In genomic region chrX:39957816-39958561, GRCh38 we compare ENCODE assay signal across 19 cellular contexts.
DNase-seq lines count a peak whose midpoint lies in the region; ATAC-seq and TF ChIP-seq lines count a peak whose summit lies in the region.
"Had no signal": no experiment of that assay in that cellular context is flagged by ENCODE, and none has a peak within 500 bp of the region (broad histone marks: within the 10 kb centered on the region; RNA-seq: fewer than 3 reads in every experiment).

No MANE protein-coding gene starts in this region.

- H3K36me3 Mint-ChIP-seq in activated naive CD4-positive, alpha-beta T cell treated with anti-CD3 and anti-CD28 coated beads, Interleukin-2, amount 50 U/mL, for 72 hours = no peaks in the 10 kb centered on the region
- H3K36me3 Mint-ChIP-seq: activated naive CD4-positive, alpha-beta T cell treated with anti-CD3 and anti-CD28 coated beads, Interleukin-2, amount 50 U/mL, for 24 hours had no signal

- no peak overlapping the region for H2BK20ac ChIP-seq in IMR-90 (ENCODE audit: low read depth, low read length)

- DNase-seq in AG08396 (ENCODE audit: low spot score) (peak; percentile 23), IMR-90 (peak; percentile 31), epithelial cell of prostate (ENCODE audit: low read depth, low spot score) (no peak), mesenchymal stem cell (peak; percentile 20), HCEC 1CT (no peak)
- DNase-seq in activated naive CD4-positive, alpha-beta T cell treated with anti-CD3 and anti-CD28 coated beads, Interleukin-2, amount 50 U/mL, for 72 hours (ENCODE audit: low spot score in 2 of 2) = no peak
- DNase-seq: cerebellar nuclear complex; GDM1; glutamatergic neuron; NCI-H1436 treated with DMSO at 0.1 percent for 48 hours; NCI-H226; NK-92 treated with Interleukin-12 subunit alpha and Interleukin-12 subunit beta, amount 100 ng/mL, for 24 hours; stimulated activated naive CD4-positive, alpha-beta T cell had no signal

- H3K9me3 Mint-ChIP-seq in activated naive CD4-positive, alpha-beta T cell treated with anti-CD3 and anti-CD28 coated beads, Interleukin-2, amount 50 U/mL, for 72 hours = no peaks in the 10 kb centered on the region
- H3K9me3 Mint-ChIP-seq: activated naive CD4-positive, alpha-beta T cell treated with anti-CD3 and anti-CD28 coated beads, Interleukin-2, amount 50 U/mL, for 24 hours; T-helper 1 cell treated with Interleukin-12 subunit alpha and Interleukin-12 subunit beta and Interleukin-4 antibody, amounts not matched to agents 30 μg/mL and 1 μg/mL, for 36 hours had no signal

- H4K20me1 ChIP-seq in IMR-90 (ENCODE audit: insufficient read depth, low read length) = 0 out of 2 replicates have a peak, but pooled peaks cover 8% of the 10 kb centered on the region

- H3K79me1 ChIP-seq in IMR-90 (ENCODE audit: low read depth in 1 of 2, low read length in 2 of 2) (no peaks in the 10 kb centered on the region), mesenchymal stem cell (replicated peaks; ENCODE audit: low read length, poor library complexity, severe bottlenecking) (no peaks in the 10 kb centered on the region)

- H3K27ac ChIP-seq in IMR-90 (ENCODE audit: insufficient read depth, low read length) (no peak overlapping the region), epithelial cell of prostate (peak overlapping the region; percentile 15), mesenchymal stem cell (ENCODE audit: low read length, poor library complexity, severe bottlenecking) (no peak overlapping the region)
- H3K27ac ChIP-seq: pancreas, vagina had no signal

- in situ Hi-C loops in IMR-90 (cut with MboI; ENCODE audit: low sequenced_read_pairs) = no loop called here

- H3K4ac ChIP-seq in IMR-90 (ENCODE audit: low read depth, low read length) = no peak overlapping the region
- H3K4ac ChIP-seq in mesenchymal stem cell (ENCODE audit: low read depth in 1 of 2, low read length in 2 of 2) = no peak overlapping the region

- H3K23ac ChIP-seq in IMR-90 (ENCODE audit: low read depth, low read length) = no peak overlapping the region
- no peak overlapping the region for H3K23ac ChIP-seq in mesenchymal stem cell (ENCODE audit: low read length in 2 of 2)

- intact Hi-C loops in IMR-90 (cut with micrococcal nuclease) = no loop called here

- H3K36me3 ChIP-seq in IMR-90 (ENCODE audit: control insufficient read depth, insufficient read depth, low read length) (no peaks in the 10 kb centered on the region), mesenchymal stem cell (ENCODE audit: control insufficient read depth in 1 of 2, insufficient read depth in 2 of 2, low read depth in 1 of 2, low read length in 2 of 2) (no peaks in the 10 kb centered on the region)
- H3K36me3 ChIP-seq: pancreas, vagina had no signal

- H3K18ac ChIP-seq in IMR-90 (ENCODE audit: low read depth, low read length) (no peak overlapping the region), mesenchymal stem cell (ENCODE audit: low read depth in 1 of 2, low read length in 2 of 2) (no peak overlapping the region)

- no peak overlapping the region for H2BK15ac ChIP-seq in IMR-90 (ENCODE audit: low read depth, low read length)
- no peak overlapping the region for H2BK15ac ChIP-seq in mesenchymal stem cell (ENCODE audit: low read depth, poor library complexity, severe bottlenecking)

- CTCF ChIA-PET in IMR-90 (lab: Yijun Ruan, JAX) = no interaction called here

- H3K9me3 ChIP-seq in IMR-90 (ENCODE audit: control insufficient read depth, insufficient read depth, low read length) (no peaks in the 10 kb centered on the region; the same call in 1 of the 2 replicates), mesenchymal stem cell (ENCODE audit: control insufficient read depth, low read length) (no peaks in the 10 kb centered on the region)
- H3K9me3 ChIP-seq: pancreas, vagina had no signal

- no peak overlapping the region for H4K91ac ChIP-seq in IMR-90 (ENCODE audit: insufficient read depth, low read depth, low read length)
- no peak overlapping the region for H4K91ac ChIP-seq in mesenchymal stem cell (ENCODE audit: low read length)

- POLR2A ChIA-PET in IMR-90 (lab: Charles Lee; ENCODE audit: unreplicated experiment) = no interaction called here

- H3K9me1 ChIP-seq in IMR-90 (ENCODE audit: insufficient read depth, low read length) = no peaks in the 10 kb centered on the region; the same call in 1 of the 2 replicates

- H3K4me3 ChIP-seq in IMR-90 (ENCODE audit: insufficient read depth, low read depth, low read length) = no peak overlapping the region
- H3K4me3 ChIP-seq in mesenchymal stem cell (ENCODE audit: insufficient read depth in 1 of 2, low read depth in 1 of 2, low read length in 2 of 2) = no peak overlapping the region
- H3K4me3 ChIP-seq: pancreas, vagina had no signal

- H3K27ac Mint-ChIP-seq in activated naive CD4-positive, alpha-beta T cell treated with anti-CD3 and anti-CD28 coated beads, Interleukin-2, amount 50 U/mL, for 72 hours = peak overlapping the region in 1 of 2 donors; percentile 3
- H3K27ac Mint-ChIP-seq: activated naive CD4-positive, alpha-beta T cell treated with anti-CD3 and anti-CD28 coated beads, Interleukin-2, amount 50 U/mL, for 24 hours; T-helper 1 cell treated with Interleukin-12 subunit alpha and Interleukin-12 subunit beta and Interleukin-4 antibody, amounts not matched to agents 30 μg/mL and 1 μg/mL, for 36 hours had no signal

- no peak for TF ChIP-seq POLR2A in IMR-90 (IDR thresholded peaks at IDR 0.05; ENCODE audit: low read depth, low read length)

- no peak overlapping the region for H3K14ac ChIP-seq in IMR-90 (replicated peaks; ENCODE audit: low read depth, low read length)
- no peak overlapping the region for H3K14ac ChIP-seq in mesenchymal stem cell (ENCODE audit: low read length in 2 of 2)

- H3K4me1 ChIP-seq in IMR-90 (ENCODE audit: control insufficient read depth, insufficient read depth, low read length) = 0 out of 2 replicates have a peak, but pooled peaks cover 1% of the 10 kb centered on the region
- H3K4me1 ChIP-seq in mesenchymal stem cell (ENCODE audit: control insufficient read depth, insufficient read depth, low read depth, low read length) = peaks cover 8% of the 10 kb centered on the region
- H3K4me1 ChIP-seq: pancreas, vagina had no signal

- H4K8ac ChIP-seq in IMR-90 (ENCODE audit: low read depth in 2 of 2, low read length in 2 of 2) (no peak overlapping the region), mesenchymal stem cell (ENCODE audit: low read length) (no peak overlapping the region)

- no peak for TF ChIP-seq RAD21 in IMR-90 (IDR thresholded peaks at IDR 0.05; ENCODE audit: low read length)

- ATAC-seq in IMR-90 (ENCODE audit: low read depth) = no peak
- no peak for ATAC-seq in GM19467 (IDR thresholded peaks at IDR 0.05; ENCODE audit: unreplicated experiment)
- ATAC-seq in HG02840 (IDR thresholded peaks at IDR 0.05; ENCODE audit: low FRiP score, unreplicated experiment) = no peak
- ATAC-seq in activated naive CD4-positive, alpha-beta T cell treated with anti-CD3 and anti-CD28 coated beads, Interleukin-2, amount 50 U/mL, for 72 hours = no peak
- ATAC-seq: pancreas had no signal

- H2BK12ac ChIP-seq in mesenchymal stem cell (ENCODE audit: low read length in 2 of 2) = no peak overlapping the region

- no peak overlapping the region for H2AK9ac ChIP-seq in IMR-90 (replicated peaks; ENCODE audit: low read depth, low read length, poor library complexity)

- no peak for TF ChIP-seq CTCF in IMR-90 (conservative IDR thresholded peaks at IDR 0.05; ENCODE audit: low read depth, low read length)

- no peak overlapping the region for H4K5ac ChIP-seq in IMR-90 (ENCODE audit: low read depth, low read length)

- H3K27me3 ChIP-seq in IMR-90 (ENCODE audit: control insufficient read depth, insufficient read depth, low read length) = peaks cover 33% of the 10 kb centered on the region
- peaks cover 0 to 35% of the 10 kb centered on the region in 2 experiments for H3K27me3 ChIP-seq in mesenchymal stem cell (ENCODE audit: control insufficient read depth in 1 of 2, insufficient read depth in 1 of 2, low read length in 2 of 2)
- H3K27me3 ChIP-seq: pancreas, vagina had no signal

- no TSS peak for BruUV-seq in IMR-90 (replicated peaks; lab: Mats Ljungman, UMichigan)

- no peak overlapping the region for H3K56ac ChIP-seq in IMR-90 (ENCODE audit: extremely low read depth, insufficient read depth, low read length)

- H2BK120ac ChIP-seq in IMR-90 (ENCODE audit: low read depth, low read length) (no peak overlapping the region), mesenchymal stem cell (ENCODE audit: low read depth, low read length) (no peak overlapping the region)

- H2BK5ac ChIP-seq in IMR-90 (ENCODE audit: low read depth, low read length, poor library complexity, severe bottlenecking) = no peak overlapping the region
- no peak overlapping the region for H2BK5ac ChIP-seq in mesenchymal stem cell (ENCODE audit: low read depth, low read length, poor library complexity, severe bottlenecking)

- dilution Hi-C loops in IMR-90 (cut with HindIII; ENCODE audit: low sequenced_read_pairs, unreplicated experiment) = no loop called here

- WGBS in IMR-90 (ENCODE audit: extremely low coverage in 2 of 2, insufficient read length in 1 of 2), 2 experiments = 69% methylated on average over 5 of the region's 6 CpGs; no CpG with 5 or more reads in 1 of the 2 experiments
- 76% methylated on average over 6 of the region's 6 CpGs for WGBS in mesenchymal stem cell

- H3K4me2 ChIP-seq in IMR-90 (ENCODE audit: low read depth, low read length) (no peak overlapping the region), mesenchymal stem cell (ENCODE audit: low read length, poor library complexity, severe bottlenecking) (no peak overlapping the region)

- no peak overlapping the region for H3K9ac ChIP-seq in IMR-90 (ENCODE audit: low read depth, low read length)
- no peak overlapping the region for H3K9ac ChIP-seq in mesenchymal stem cell (ENCODE audit: low read length)

- H2AK5ac ChIP-seq in IMR-90 (ENCODE audit: low read depth, low read length) = no peak overlapping the region
- H2AK5ac ChIP-seq in mesenchymal stem cell (ENCODE audit: low read length, severe bottlenecking) = no peak overlapping the region

- H2AFZ ChIP-seq in IMR-90 (replicated peaks; ENCODE audit: low read length, poor library complexity) (peak overlapping the region; percentile 28), mesenchymal stem cell (ENCODE audit: low read depth, low read length) (no peak overlapping the region)

TF ChIP-seq in IMR-90, 13 proteins besides CTCF, POLR2A, EP300 and RAD21:
- TF ChIP-seq MAFK (IDR thresholded peaks at IDR 0.05; ENCODE audit: low read depth, low read length) = no peak
- TF ChIP-seq RFX5 (IDR thresholded peaks at IDR 0.05; ENCODE audit: low read depth, low read length) = no peak
- no peak for TF ChIP-seq CEBPB (IDR thresholded peaks at IDR 0.05; ENCODE audit: low read depth, low read length)
- TF ChIP-seq SMC3 (IDR thresholded peaks at IDR 0.05; ENCODE audit: low read depth, low read length) = no peak
- TF ChIP-seq MXI1 (IDR thresholded peaks at IDR 0.05; ENCODE audit: borderline replicate concordance, low read depth, low read length) = no peak

Comparison
In these comparisons a context has a peak if more than half of its experiments do, and no peak if none do; other contexts are left out.
1. DNase-seq: peak in AG08396 (single experiment), IMR-90 (single experiment) and mesenchymal stem cell (single experiment); none in epithelial cell of prostate (single experiment), HCEC 1CT (single experiment) and activated naive CD4-positive, alpha-beta T cell treated with anti-CD3 and anti-CD28 coated beads, Interleukin-2, amount 50 U/mL, for 72 hours (0 of 2).